Comparison of ENCODE assay signal across 10 cellular contexts in genomic region chr7:139842414-139843210, GRCh38. TPM values are rescaled to one million over a fixed set of nuclear protein-coding genes. Genes with fewer than 3 reads are reported as not detected.
DNase-seq lines count a peak whose midpoint lies in the region; ATAC-seq and TF ChIP-seq lines count a peak whose summit lies in the region.
"Had no signal": no experiment of that assay in that cellular context is flagged by ENCODE, and none has a peak within 500 bp of the region (broad histone marks: within the 10 kb centered on the region; RNA-seq: fewer than 3 reads in every experiment).

No MANE protein-coding gene starts in this region.

- DNase-seq in CD14-positive monocyte (ENCODE audit: low spot score) (no peak), fibroblast of villous mesenchyme (ENCODE audit: low read depth) (peak; percentile 79), hypothalamus (lab: John Stamatoyannopoulos, UW) (no peak), mesenteric fat pad (ENCODE audit: low spot score) (no peak), activated gamma-delta T cell treated with Interleukin-2 at 50 U/mL for 16 hours (no peak)
- DNase-seq: NCI-H1436 treated with DMSO at 0.1 percent for 48 hours had no signal

- no peak overlapping the region for H3K4me3 ChIP-seq in fibroblast of villous mesenchyme (ENCODE audit: low read depth, low read length)
- H3K4me3 ChIP-seq: skin epidermis had no signal

- H3K27me3 Mint-ChIP-seq in CD14-positive monocyte (ENCODE audit: low read depth in 3 of 3) = peaks cover 0 to 2% (median 1%) of the 10 kb centered on the region in 3 donors

- intact Hi-C loops in CD14-positive monocyte (cut with micrococcal nuclease) = no loop called here

- peaks cover 56% of the 10 kb centered on the region for H3K4me1 Mint-ChIP-seq in CD14-positive monocyte

- peaks cover 0 to 7% (median under 1%) of the 10 kb centered on the region in 7 donors for H3K9me3 Mint-ChIP-seq in CD14-positive monocyte

- ATAC-seq in GM19463 (IDR thresholded peaks at IDR 0.05; ENCODE audit: unreplicated experiment) (peak; percentile 61), HG03432 (IDR thresholded peaks at IDR 0.05; ENCODE audit: unreplicated experiment) (peak; percentile 90), HG03139 (IDR thresholded peaks at IDR 0.05; ENCODE audit: unreplicated experiment) (no peak)

- peak overlapping the region in 5 of 7 donors; percentile 21 to 61 (median 45) for H3K27ac Mint-ChIP-seq in CD14-positive monocyte

- H3K36me3 Mint-ChIP-seq in CD14-positive monocyte = peaks cover 76 to 80% of the 10 kb centered on the region in 2 donors

- no peak for TF ChIP-seq CTCF in CD14-positive monocyte (IDR thresholded peaks at IDR 0.05)
- TF ChIP-seq CTCF in fibroblast of villous mesenchyme (IDR thresholded peaks at IDR 0.05; ENCODE audit: insufficient read depth, low read depth, low read length) = no peak

- peak overlapping the region; percentile 39 to 58 for H3K4me3 Mint-ChIP-seq in CD14-positive monocyte

RNA-seq across cellular contexts. Expression of gene TBXAS1, which starts 13.5 kb away (rescaled TPM):
- 100 to 1,000 TPM; 289 to 298 TPM for polyA plus RNA-seq in CD14-positive monocyte
- total RNA-seq in fibroblast of villous mesenchyme (0.32 TPM in 1 of 2 replicates, not detected in the other), mesenteric fat pad (35.2 TPM)

Comparison
In these comparisons a context has a peak if more than half of its experiments do, and no peak if none do; other contexts are left out.
1. RNA of gene TBXAS1, which starts 13.5 kb away (total RNA-seq): 35.2 TPM in mesenteric fat pad (single experiment); 0.32 TPM in fibroblast of villous mesenchyme; every median in the first group is over 10 times any median in the second.